1 cellular context compared by ENCODE assay signal in genomic region chr2:27762951-27763906, GRCh38.
A peak's percentile ranks its signal among the peaks of the same experiment; 100 is the strongest.
TF ChIP-seq lines count a peak whose summit lies in the region.

No MANE protein-coding gene starts in this region.

TF ChIP-seq in HepG2, 621 proteins besides CTCF, POLR2A, EP300 and RAD21 (continued from another document and continues in another):
- TF ChIP-seq KDM5B (CRISPR knock-in tag; IDR thresholded peaks at IDR 0.05; ENCODE audit: borderline replicate concordance) (no peak), PHF21A (CRISPR knock-in tag; IDR thresholded peaks at IDR 0.05) (peak; percentile 89), MIXL1 (CRISPR knock-in tag; IDR thresholded peaks at IDR 0.05) (peak; percentile 95), ZNF12 (CRISPR knock-in tag; IDR thresholded peaks at IDR 0.05) (0 out of 2 replicates have a peak, but pooled peaks have one; percentile 41), MAX (IDR thresholded peaks at IDR 0.05) (peak; percentile 62; the same call in 1 of the 2 replicates), REST (IDR thresholded peaks at IDR 0.05; ENCODE audit: borderline replicate concordance in 1 of 2, low read depth in 1 of 2, low read length in 2 of 2) (peak in 1 of 2 experiments; percentile 43; a peak in 1 of 4 replicates), ZNF468 (CRISPR knock-in tag; IDR thresholded peaks at IDR 0.05) (no peak), ZNF580 (CRISPR knock-in tag; IDR thresholded peaks at IDR 0.05; ENCODE audit: borderline replicate concordance, low read depth) (0 out of 2 replicates have a peak, but pooled peaks have one; percentile 18), YEATS2 (CRISPR knock-in tag; IDR thresholded peaks at IDR 0.05; ENCODE audit: borderline replicate concordance) (peak; percentile 38; the same call in 1 of the 2 replicates), MBD4 (IDR thresholded peaks at IDR 0.05; ENCODE audit: borderline replicate concordance, low read length) (peak; percentile 82; the same call in 1 of the 2 replicates), TAF15 (IDR thresholded peaks at IDR 0.05; ENCODE audit: low read depth, low read length, poor library complexity, severe bottlenecking) (no peak), ZFP1 (CRISPR knock-in tag; IDR thresholded peaks at IDR 0.05) (peak; percentile 80; the same call in 1 of the 2 replicates), ZNF383 (CRISPR knock-in tag; IDR thresholded peaks at IDR 0.05; ENCODE audit: borderline replicate concordance) (no peak), FOXO1 (CRISPR knock-in tag; IDR thresholded peaks at IDR 0.05) (peak; percentile 81; the same call in 1 of the 2 replicates), FOXA1 (IDR thresholded peaks at IDR 0.05) (peak; percentile 58; the same call in 1 of the 2 replicates), FOXA1 (CRISPR knock-in tag; IDR thresholded peaks at IDR 0.05) (peak; percentile 85), TCF7 (IDR thresholded peaks at IDR 0.05; ENCODE audit: low read depth) (peak; percentile 76), ZNF460 (CRISPR knock-in tag; IDR thresholded peaks at IDR 0.05; ENCODE audit: borderline replicate concordance) (no peak), PITX1 (CRISPR knock-in tag; IDR thresholded peaks at IDR 0.05) (peak; percentile 91), ATF7 (IDR thresholded peaks at IDR 0.05) (no peak), ATF7 (CRISPR knock-in tag; IDR thresholded peaks at IDR 0.05) (no peak), MEIS2 (CRISPR knock-in tag; IDR thresholded peaks at IDR 0.05) (0 out of 2 replicates have a peak, but pooled peaks have one; percentile 23), ZFP41 (CRISPR knock-in tag; IDR thresholded peaks at IDR 0.05; ENCODE audit: borderline replicate concordance) (no peak), SP5 (CRISPR knock-in tag; IDR thresholded peaks at IDR 0.05; ENCODE audit: borderline replicate concordance, low read depth) (peak; percentile 91), KDM4B (CRISPR knock-in tag; IDR thresholded peaks at IDR 0.05) (no peak), NR2F2 (IDR thresholded peaks at IDR 0.05; ENCODE audit: borderline replicate concordance, low read depth) (peak; percentile 74), ERF (CRISPR knock-in tag; IDR thresholded peaks at IDR 0.05) (peak; percentile 73), ZBTB43 (CRISPR knock-in tag; conservative IDR thresholded peaks at IDR 0.05) (no peak; the same call in 1 of the 2 replicates), SMYD3 (CRISPR knock-in tag; IDR thresholded peaks at IDR 0.05) (peak; percentile 71; the same call in 1 of the 2 replicates), SOX5 (CRISPR knock-in tag; IDR thresholded peaks at IDR 0.05; ENCODE audit: borderline replicate concordance) (peak; percentile 92), AHDC1 (CRISPR knock-in tag; IDR thresholded peaks at IDR 0.05; ENCODE audit: borderline replicate concordance) (peak; percentile 91; the same call in 1 of the 2 replicates), CBFB (CRISPR knock-in tag; IDR thresholded peaks at IDR 0.05) (peak; percentile 91; the same call in 1 of the 2 replicates), CEBPG (CRISPR knock-in tag; IDR thresholded peaks at IDR 0.05) (peak; percentile 78), ZBTB4 (CRISPR knock-in tag; IDR thresholded peaks at IDR 0.05; ENCODE audit: borderline replicate concordance) (no peak), ZNF33A (CRISPR knock-in tag; IDR thresholded peaks at IDR 0.05; ENCODE audit: borderline replicate concordance) (no peak), ZXDC (CRISPR knock-in tag; IDR thresholded peaks at IDR 0.05) (no peak), AGO2 (optimal IDR thresholded peaks at IDR 0.05; ENCODE audit: low read depth, low read length) (no peak), ZNF878 (CRISPR knock-in tag; IDR thresholded peaks at IDR 0.05) (0 out of 2 replicates have a peak, but pooled peaks have one; percentile 0), FOXK2 (IDR thresholded peaks at IDR 0.05) (0 out of 2 replicates have a peak, but pooled peaks have one; percentile 25), SALL1 (CRISPR knock-in tag; IDR thresholded peaks at IDR 0.05) (peak; percentile 80), THYN1 (CRISPR knock-in tag; IDR thresholded peaks at IDR 0.05; ENCODE audit: borderline replicate concordance, low read depth) (no peak), ZNF20 (CRISPR knock-in tag; IDR thresholded peaks at IDR 0.05) (0 out of 2 replicates have a peak, but pooled peaks have one; percentile 32), ZNF724P (CRISPR knock-in tag; IDR thresholded peaks at IDR 0.05; ENCODE audit: borderline replicate concordance) (no peak), HMGXB4 (CRISPR knock-in tag; IDR thresholded peaks at IDR 0.05; ENCODE audit: borderline replicate concordance in 1 of 2, low read depth in 1 of 2) (peak in 1 of 2 experiments; percentile 45; a peak in 1 of 4 replicates), HDAC6 (IDR thresholded peaks at IDR 0.05; ENCODE audit: low read depth, low read length) (no peak), MAF1 (CRISPR knock-in tag; IDR thresholded peaks at IDR 0.05; ENCODE audit: borderline replicate concordance) (no peak), KLF16 (CRISPR knock-in tag; IDR thresholded peaks at IDR 0.05) (peak in 1 of 2 experiments; percentile 75; a peak in 1 of 4 replicates)
